ENCODE assay signal across 8 cellular contexts in the genomic region with DNA sequence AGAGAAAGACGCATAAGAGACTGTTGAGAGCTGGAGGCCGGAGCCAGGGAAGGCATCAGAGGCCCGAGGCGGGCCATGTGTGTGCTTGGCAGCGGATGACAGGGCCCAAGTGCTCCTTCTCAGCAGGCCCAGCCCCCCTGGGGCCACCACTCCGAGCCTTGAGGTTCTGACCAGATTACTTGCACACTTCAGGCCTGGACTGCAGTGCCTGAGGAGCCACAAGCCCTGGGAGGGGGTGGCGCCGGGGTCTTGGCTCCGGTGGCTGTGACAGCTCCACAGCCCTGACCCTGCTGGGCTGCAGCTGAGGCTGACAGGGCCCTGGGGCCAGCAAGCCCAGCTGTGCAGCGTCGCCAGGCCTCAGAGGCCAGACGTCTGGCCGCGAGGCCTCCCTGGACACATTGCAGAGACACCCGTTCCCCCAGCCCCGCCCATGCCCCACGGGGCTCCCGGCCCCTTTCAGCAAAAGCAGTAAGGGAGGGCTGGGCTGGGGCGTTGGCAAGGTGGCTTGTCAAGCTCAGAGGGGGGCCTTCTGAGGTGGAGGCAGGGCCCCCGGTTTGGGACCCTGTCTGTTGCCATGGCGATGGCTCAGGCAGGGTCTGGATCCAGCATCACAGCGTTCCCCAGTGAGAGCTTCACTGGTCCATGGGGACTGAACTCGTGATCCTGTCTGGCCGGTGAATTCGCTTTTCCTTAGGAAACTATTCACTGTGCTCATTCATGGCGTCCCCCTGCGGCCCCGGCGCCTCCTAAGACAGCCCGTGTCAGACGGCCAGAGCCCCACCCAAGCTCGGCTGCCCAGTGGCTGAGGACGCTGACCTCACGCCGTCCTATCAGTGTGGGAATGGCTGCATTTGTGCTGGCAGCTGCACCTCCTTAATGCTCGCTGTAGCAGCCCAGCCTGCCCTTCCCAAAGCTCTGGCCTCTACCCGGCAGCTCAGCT. TPM values are rescaled to one million over a fixed set of nuclear protein-coding genes. Genes with fewer than 3 reads are reported as not detected.
DNase-seq lines count a peak whose midpoint lies in the region; ATAC-seq and TF ChIP-seq lines count a peak whose summit lies in the region.
"Had no signal": no experiment of that assay in that cellular context is flagged by ENCODE, and none has a peak within 500 bp of the region (broad histone marks: within the 10 kb centered on the region; RNA-seq: fewer than 3 reads in every experiment).

No MANE protein-coding gene starts in this region.

- DNase-seq in anterior cingulate cortex (lab: John Stamatoyannopoulos, UW): peak in 36 of 58 donors; percentile 8 to 83 (median 62)
- peak in 25 of 42 donors; percentile 17 to 68 (median 43) for DNase-seq in head of caudate nucleus
- DNase-seq in neural crest cell (ENCODE audit: low read depth, low spot score): peak; percentile 30
- DNase-seq in ureter (ENCODE audit: low spot score): peak; percentile 77
- no peak for DNase-seq in NCI-H1694 (lab: John Stamatoyannopoulos, UW)
- no peak for DNase-seq in DMS53 (lab: John Stamatoyannopoulos, UW)

- no peak for TF ChIP-seq CTCF in neural crest cell (conservative IDR thresholded peaks at IDR 0.05)

- H3K27ac Mint-ChIP-seq in neural crest cell (ENCODE audit: unreplicated experiment): no peak overlapping the region
- H3K27ac Mint-ChIP-seq: activated naive CD4-positive, alpha-beta T cell treated with anti-CD3 and anti-CD28 coated beads, Interleukin-2, amount 50 U/mL, for 24 hours had no signal

- no peak for ATAC-seq in HG03378 (IDR thresholded peaks at IDR 0.05; ENCODE audit: unreplicated experiment)

- intact Hi-C loops in head of caudate nucleus (cut with DNase I): no loop called here

- H3K27me3 Mint-ChIP-seq in neural crest cell (ENCODE audit: low read depth): peaks cover 11% of the 10 kb centered on the region

- no peak overlapping the region for H3K4me3 Mint-ChIP-seq in neural crest cell
- H3K4me3 Mint-ChIP-seq: activated naive CD4-positive, alpha-beta T cell treated with anti-CD3 and anti-CD28 coated beads, Interleukin-2, amount 50 U/mL, for 24 hours had no signal

- H3K9me3 Mint-ChIP-seq in neural crest cell: no peaks in the 10 kb centered on the region
- H3K9me3 Mint-ChIP-seq: activated naive CD4-positive, alpha-beta T cell treated with anti-CD3 and anti-CD28 coated beads, Interleukin-2, amount 50 U/mL, for 24 hours had no signal

- no peaks in the 10 kb centered on the region for H3K36me3 Mint-ChIP-seq in neural crest cell (ENCODE audit: low read depth)
- H3K36me3 Mint-ChIP-seq: activated naive CD4-positive, alpha-beta T cell treated with anti-CD3 and anti-CD28 coated beads, Interleukin-2, amount 50 U/mL, for 24 hours had no signal

- H3K4me1 Mint-ChIP-seq in neural crest cell: peaks cover 18% of the 10 kb centered on the region

RNA-seq across cellular contexts. Expression of gene ELN, which starts 5.7 kb away (rescaled TPM):
- total RNA-seq in neural crest cell: 0.41 and 1.0 TPM in 2 replicates
- total RNA-seq in ureter: 31.9 TPM

RNA-seq across cellular contexts. Expression of gene LIMK1, which starts 50.0 kb away (rescaled TPM):
- 80.4 and 82.1 TPM in 2 replicates for total RNA-seq in neural crest cell
- total RNA-seq in ureter: 26.0 TPM

Comparison
In these comparisons a context has a peak if more than half of its experiments do, and no peak if none do; other contexts are left out.
1. DNase-seq: peak in anterior cingulate cortex (36 of 58), head of caudate nucleus (25 of 42), neural crest cell (single experiment) and ureter (single experiment); none in NCI-H1694 (single experiment) and DMS53 (single experiment).
2. RNA of gene ELN, which starts 5.7 kb away (total RNA-seq): 31.9 TPM in ureter (single experiment); 0.41 to 1.0 TPM in neural crest cell; every median in the first group is over 10 times any median in the second.